1 cellular context compared by ENCODE assay signal in the genomic region with DNA sequence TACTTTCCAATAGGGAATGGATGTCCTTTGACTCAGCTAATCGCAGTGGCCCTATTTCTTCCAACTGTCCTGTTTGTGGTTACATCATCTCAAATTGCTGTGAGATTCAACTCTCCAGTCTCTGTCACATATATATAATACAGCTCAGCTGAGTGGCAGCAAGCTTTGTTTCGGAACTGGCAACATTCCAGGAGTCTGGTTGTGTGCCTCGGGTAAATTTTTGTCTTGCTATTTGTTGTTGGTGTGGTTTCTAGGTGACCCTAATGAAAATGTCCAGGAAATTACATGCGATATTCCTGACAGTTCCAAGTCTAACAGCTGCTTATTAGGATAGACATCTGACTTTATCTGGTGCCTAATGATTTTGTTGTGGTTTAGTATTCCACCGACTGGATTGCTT.
TF ChIP-seq lines count a peak whose summit lies in the region.

No MANE protein-coding gene starts in this region.

TF ChIP-seq in GM23338, 12 proteins besides CTCF, POLR2A, EP300 and RAD21 (continued from another document):
- TF ChIP-seq, protein P1, sequence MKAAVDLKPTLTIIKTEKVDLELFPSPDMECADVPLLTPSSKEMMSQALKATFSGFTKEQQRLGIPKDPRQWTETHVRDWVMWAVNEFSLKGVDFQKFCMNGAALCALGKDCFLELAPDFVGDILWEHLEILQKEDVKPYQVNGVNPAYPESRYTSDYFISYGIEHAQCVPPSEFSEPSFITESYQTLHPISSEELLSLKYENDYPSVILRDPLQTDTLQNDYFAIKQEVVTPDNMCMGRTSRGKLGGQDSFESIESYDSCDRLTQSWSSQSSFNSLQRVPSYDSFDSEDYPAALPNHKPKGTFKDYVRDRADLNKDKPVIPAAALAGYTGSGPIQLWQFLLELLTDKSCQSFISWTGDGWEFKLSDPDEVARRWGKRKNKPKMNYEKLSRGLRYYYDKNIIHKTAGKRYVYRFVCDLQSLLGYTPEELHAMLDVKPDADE (IDR thresholded peaks at IDR 0.05), result no peak
- TF ChIP-seq, protein P2, sequence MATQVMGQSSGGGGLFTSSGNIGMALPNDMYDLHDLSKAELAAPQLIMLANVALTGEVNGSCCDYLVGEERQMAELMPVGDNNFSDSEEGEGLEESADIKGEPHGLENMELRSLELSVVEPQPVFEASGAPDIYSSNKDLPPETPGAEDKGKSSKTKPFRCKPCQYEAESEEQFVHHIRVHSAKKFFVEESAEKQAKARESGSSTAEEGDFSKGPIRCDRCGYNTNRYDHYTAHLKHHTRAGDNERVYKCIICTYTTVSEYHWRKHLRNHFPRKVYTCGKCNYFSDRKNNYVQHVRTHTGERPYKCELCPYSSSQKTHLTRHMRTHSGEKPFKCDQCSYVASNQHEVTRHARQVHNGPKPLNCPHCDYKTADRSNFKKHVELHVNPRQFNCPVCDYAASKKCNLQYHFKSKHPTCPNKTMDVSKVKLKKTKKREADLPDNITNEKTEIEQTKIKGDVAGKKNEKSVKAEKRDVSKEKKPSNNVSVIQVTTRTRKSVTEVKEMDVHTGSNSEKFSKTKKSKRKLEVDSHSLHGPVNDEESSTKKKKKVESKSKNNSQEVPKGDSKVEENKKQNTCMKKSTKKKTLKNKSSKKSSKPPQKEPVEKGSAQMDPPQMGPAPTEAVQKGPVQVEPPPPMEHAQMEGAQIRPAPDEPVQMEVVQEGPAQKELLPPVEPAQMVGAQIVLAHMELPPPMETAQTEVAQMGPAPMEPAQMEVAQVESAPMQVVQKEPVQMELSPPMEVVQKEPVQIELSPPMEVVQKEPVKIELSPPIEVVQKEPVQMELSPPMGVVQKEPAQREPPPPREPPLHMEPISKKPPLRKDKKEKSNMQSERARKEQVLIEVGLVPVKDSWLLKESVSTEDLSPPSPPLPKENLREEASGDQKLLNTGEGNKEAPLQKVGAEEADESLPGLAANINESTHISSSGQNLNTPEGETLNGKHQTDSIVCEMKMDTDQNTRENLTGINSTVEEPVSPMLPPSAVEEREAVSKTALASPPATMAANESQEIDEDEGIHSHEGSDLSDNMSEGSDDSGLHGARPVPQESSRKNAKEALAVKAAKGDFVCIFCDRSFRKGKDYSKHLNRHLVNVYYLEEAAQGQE (IDR thresholded peaks at IDR 0.05; ENCODE audit: unreplicated experiment), result no peak
- TF ChIP-seq ZNF331 (CRISPR knock-in tag; IDR thresholded peaks at IDR 0.05; ENCODE audit: low read depth) (no peak), STAT1 (IDR thresholded peaks at IDR 0.05; ENCODE audit: unreplicated experiment) (no peak), POLR2AphosphoS5 (IDR thresholded peaks at IDR 0.05; ENCODE audit: low read depth) (no peak)
- TF ChIP-seq, protein P3, sequence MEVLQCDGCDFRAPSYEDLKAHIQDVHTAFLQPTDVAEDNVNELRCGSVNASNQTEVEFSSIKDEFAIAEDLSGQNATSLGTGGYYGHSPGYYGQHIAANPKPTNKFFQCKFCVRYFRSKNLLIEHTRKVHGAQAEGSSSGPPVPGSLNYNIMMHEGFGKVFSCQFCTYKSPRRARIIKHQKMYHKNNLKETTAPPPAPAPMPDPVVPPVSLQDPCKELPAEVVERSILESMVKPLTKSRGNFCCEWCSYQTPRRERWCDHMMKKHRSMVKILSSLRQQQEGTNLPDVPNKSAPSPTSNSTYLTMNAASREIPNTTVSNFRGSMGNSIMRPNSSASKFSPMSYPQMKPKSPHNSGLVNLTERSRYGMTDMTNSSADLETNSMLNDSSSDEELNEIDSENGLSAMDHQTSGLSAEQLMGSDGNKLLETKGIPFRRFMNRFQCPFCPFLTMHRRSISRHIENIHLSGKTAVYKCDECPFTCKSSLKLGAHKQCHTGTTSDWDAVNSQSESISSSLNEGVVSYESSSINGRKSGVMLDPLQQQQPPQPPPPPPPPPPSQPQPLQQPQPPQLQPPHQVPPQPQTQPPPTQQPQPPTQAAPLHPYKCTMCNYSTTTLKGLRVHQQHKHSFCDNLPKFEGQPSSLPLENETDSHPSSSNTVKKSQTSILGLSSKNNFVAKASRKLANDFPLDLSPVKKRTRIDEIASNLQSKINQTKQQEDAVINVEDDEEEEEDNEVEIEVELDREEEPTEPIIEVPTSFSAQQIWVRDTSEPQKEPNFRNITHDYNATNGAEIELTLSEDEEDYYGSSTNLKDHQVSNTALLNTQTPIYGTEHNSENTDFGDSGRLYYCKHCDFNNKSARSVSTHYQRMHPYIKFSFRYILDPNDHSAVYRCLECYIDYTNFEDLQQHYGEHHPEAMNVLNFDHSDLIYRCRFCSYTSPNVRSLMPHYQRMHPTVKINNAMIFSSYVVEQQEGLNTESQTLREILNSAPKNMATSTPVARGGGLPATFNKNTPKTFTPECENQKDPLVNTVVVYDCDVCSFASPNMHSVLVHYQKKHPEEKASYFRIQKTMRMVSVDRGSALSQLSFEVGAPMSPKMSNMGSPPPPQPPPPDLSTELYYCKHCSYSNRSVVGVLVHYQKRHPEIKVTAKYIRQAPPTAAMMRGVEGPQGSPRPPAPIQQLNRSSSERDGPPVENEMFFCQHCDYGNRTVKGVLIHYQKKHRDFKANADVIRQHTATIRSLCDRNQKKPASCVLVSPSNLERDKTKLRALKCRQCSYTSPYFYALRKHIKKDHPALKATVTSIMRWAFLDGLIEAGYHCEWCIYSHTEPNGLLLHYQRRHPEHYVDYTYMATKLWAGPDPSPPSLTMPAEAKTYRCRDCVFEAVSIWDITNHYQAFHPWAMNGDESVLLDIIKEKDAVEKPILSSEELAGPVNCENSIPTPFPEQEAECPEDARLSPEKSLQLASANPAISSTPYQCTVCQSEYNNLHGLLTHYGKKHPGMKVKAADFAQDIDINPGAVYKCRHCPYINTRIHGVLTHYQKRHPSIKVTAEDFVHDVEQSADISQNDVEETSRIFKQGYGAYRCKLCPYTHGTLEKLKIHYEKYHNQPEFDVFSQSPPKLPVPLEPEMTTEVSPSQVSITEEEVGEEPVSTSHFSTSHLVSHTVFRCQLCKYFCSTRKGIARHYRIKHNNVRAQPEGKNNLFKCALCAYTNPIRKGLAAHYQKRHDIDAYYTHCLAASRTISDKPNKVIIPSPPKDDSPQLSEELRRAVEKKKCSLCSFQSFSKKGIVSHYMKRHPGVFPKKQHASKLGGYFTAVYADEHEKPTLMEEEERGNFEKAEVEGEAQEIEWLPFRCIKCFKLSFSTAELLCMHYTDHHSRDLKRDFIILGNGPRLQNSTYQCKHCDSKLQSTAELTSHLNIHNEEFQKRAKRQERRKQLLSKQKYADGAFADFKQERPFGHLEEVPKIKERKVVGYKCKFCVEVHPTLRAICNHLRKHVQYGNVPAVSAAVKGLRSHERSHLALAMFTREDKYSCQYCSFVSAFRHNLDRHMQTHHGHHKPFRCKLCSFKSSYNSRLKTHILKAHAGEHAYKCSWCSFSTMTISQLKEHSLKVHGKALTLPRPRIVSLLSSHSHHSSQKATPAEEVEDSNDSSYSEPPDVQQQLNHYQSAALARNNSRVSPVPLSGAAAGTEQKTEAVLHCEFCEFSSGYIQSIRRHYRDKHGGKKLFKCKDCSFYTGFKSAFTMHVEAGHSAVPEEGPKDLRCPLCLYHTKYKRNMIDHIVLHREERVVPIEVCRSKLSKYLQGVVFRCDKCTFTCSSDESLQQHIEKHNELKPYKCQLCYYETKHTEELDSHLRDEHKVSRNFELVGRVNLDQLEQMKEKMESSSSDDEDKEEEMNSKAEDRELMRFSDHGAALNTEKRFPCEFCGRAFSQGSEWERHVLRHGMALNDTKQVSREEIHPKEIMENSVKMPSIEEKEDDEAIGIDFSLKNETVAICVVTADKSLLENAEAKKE (CRISPR knock-in tag; IDR thresholded peaks at IDR 0.05), result no peak
TF ChIP-seq in GM23338: peak in this region for 0.
